27 cellular contexts compared by ENCODE assay signal in genomic region chr1:185768371-185768770, GRCh38. TPM values are rescaled to one million over a fixed set of nuclear protein-coding genes. Genes with fewer than 3 reads are reported as not detected.
"Had no signal": no experiment of that assay in that cellular context is flagged by ENCODE, and none has a peak within 500 bp of the region (broad histone marks: within the 10 kb centered on the region; RNA-seq: fewer than 3 reads in every experiment).

No MANE protein-coding gene starts in this region.

- H3K9me3 ChIP-seq: esophagus squamous epithelium had no signal

- H3K27ac ChIP-seq: brain microvascular endothelial cell, cardiac muscle cell, coronary artery, dorsolateral prefrontal cortex, esophagus squamous epithelium had no signal

- H3K36me3 ChIP-seq: brain microvascular endothelial cell, cardiac muscle cell, esophagus squamous epithelium had no signal

- H3K4me3 ChIP-seq: cardiac muscle cell, coronary artery, dorsolateral prefrontal cortex, esophagus squamous epithelium had no signal

- H3K4me1 ChIP-seq: esophagus squamous epithelium had no signal

- FAIRE-seq: astrocyte, frontal cortex had no signal

- H3K27me3 ChIP-seq: brain microvascular endothelial cell, cardiac muscle cell, esophagus squamous epithelium had no signal

- DNase-seq: activated CD4-positive, alpha-beta memory T cell treated with anti-CD3 and anti-CD28 coated beads for 36 hours; activated CD4-positive, alpha-beta T cell treated with anti-CD3 and anti-CD28 coated beads for 36 hours; activated CD4-positive, alpha-beta T cell treated with anti-CD3 and anti-CD28 coated beads, Interleukin-2, amount 10 ng/mL, durations not matched to agents 24 days and 14 days; activated CD4-positive, CD25-positive, alpha-beta regulatory T cell; activated CD4-positive, CD25-positive, alpha-beta regulatory T cell treated with anti-CD3 and anti-CD28 coated beads, Interleukin-2, amount 50 U/mL, for 72 hours; activated CD8-positive, alpha-beta memory T cell treated with anti-CD3 and anti-CD28 coated beads, Interleukin-2, amount 10 ng/mL, durations not matched to agents 7 days and 5 days; activated CD8-positive, alpha-beta memory T cell treated with anti-CD3 and anti-CD28 coated beads, Interleukin-2, amount 50 U/mL, for 4 hours; activated CD8-positive, alpha-beta T cell treated with anti-CD3 and anti-CD28 coated beads, Interleukin-2, amount 10 ng/mL, durations not matched to agents 7 days and 5 days; activated effector memory CD4-positive, alpha-beta T cell treated with anti-CD3 and anti-CD28 coated beads, Interleukin-2, amount 50 U/mL, for 16 hours; activated naive CD4-positive, alpha-beta T cell treated with anti-CD3 and anti-CD28 coated beads, Interleukin-2, amount 10 ng/mL, durations not matched to agents 7 days and 5 days; activated T-cell treated with anti-CD3 and anti-CD28 coated beads, Interleukin-2, amount 50 U/mL, for 1 hour; activated T-cell treated with anti-CD3 and anti-CD28 coated beads, Interleukin-2, amount 50 U/mL, for 48 hours; amniotic stem cell; anterior cingulate cortex; brain microvascular endothelial cell; central memory CD4-positive, alpha-beta T cell; dorsolateral prefrontal cortex; effector memory CD4-positive, alpha-beta T cell; endodermal cell; esophagus squamous epithelium; head of caudate nucleus; T-helper 2 cell had no signal

RNA-seq across cellular contexts. Expression of gene HMCN1, which starts 34.2 kb away (rescaled TPM):
- total RNA-seq: activated CD4-positive, alpha-beta memory T cell treated with anti-CD3 and anti-CD28 coated beads for 36 hours; activated CD4-positive, alpha-beta T cell treated with anti-CD3 and anti-CD28 coated beads, Interleukin-2, amount 10 ng/mL, durations not matched to agents 24 days and 14 days; activated T-helper 1 cell treated with anti-CD3 and anti-CD28 coated beads, Interleukin-12 subunit alpha, Interleukin-12 subunit beta, Interleukin-2, Interleukin-4 antibody, amounts not matched to agents 30 ng/mL and 10 ng/mL and 1 ng/mL, durations not matched to agents 14 hours and 24 hours and 36 hours had no signal
